ENCODE assay signal across 16 cellular contexts in the genomic region with DNA sequence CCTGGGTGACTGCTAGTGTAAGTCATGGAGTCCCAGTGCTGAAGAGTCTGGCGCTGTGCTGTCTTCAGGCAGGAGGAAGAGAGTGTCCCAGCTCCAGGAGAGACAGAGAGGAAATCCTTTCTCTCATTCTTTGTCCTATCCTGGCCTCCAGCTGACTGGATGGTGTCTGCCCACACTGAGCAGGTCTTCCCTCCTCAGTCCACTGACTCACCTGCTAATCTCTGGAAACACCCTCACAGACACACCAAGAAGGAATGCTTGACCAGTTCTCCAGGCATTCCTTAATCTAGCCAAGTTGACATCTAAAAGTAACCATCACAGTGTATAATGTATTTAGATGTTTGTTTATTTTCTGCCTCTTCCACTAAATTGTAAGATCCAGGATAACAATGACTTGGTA.
DNase-seq lines count a peak whose midpoint lies in the region.
"Had no signal": no experiment of that assay in that cellular context is flagged by ENCODE, and none has a peak within 500 bp of the region (broad histone marks: within the 10 kb centered on the region; RNA-seq: fewer than 3 reads in every experiment).

No MANE protein-coding gene starts in this region.

- peak; percentile 21 for DNase-seq in ACHN
- DNase-seq in HK-2 (ENCODE audit: unreplicated experiment) = peak; percentile 13
- DNase-seq in amniotic epithelial cell (ENCODE audit: low read depth) = peak; percentile 88
- DNase-seq in iris pigment epithelial cell (ENCODE audit: low read depth) = peak; percentile 68
- DNase-seq in activated CD4-positive, alpha-beta T cell treated with anti-CD3 and anti-CD28 coated beads, Interleukin-2, amount 50 U/mL, for 48 hours = no peak
- no peak for DNase-seq in NOMO-1 (lab: John Stamatoyannopoulos, UW; ENCODE audit: unreplicated experiment in 2 of 2)
- DNase-seq in germinal center (ENCODE audit: low spot score) = no peak
- DNase-seq in NCI-H1092 (lab: John Stamatoyannopoulos, UW) = no peak
- DNase-seq: activated CD4-positive, alpha-beta T cell treated with anti-CD3 and anti-CD28 coated beads, Interleukin-2, amount 10 ng/mL, durations not matched to agents 7 days and 5 days; activated T-cell treated with anti-CD3 and anti-CD28 coated beads, Interleukin-2, amount 50 U/mL, for 72 hours; adrenal gland; DMS153; NCI-H1694; NCI-H510A treated with DMSO at 0.1 percent for 48 hours; substantia nigra; T-helper 2 cell had no signal

- in situ Hi-C loops in ACHN (cut with HindIII; ENCODE audit: low pct_ligation_motif_present, low pct_unique_long_range_greater_than_20kb, low sequenced_read_pairs) = no loop called here

Comparison
In these comparisons a context has a peak if more than half of its experiments do, and no peak if none do; other contexts are left out.
1. DNase-seq: peak in ACHN (single experiment), HK-2 (single experiment), amniotic epithelial cell (single experiment) and iris pigment epithelial cell (single experiment); none in activated CD4-positive, alpha-beta T cell treated with anti-CD3 and anti-CD28 coated beads, Interleukin-2, amount 50 U/mL, for 48 hours (0 of 2), NOMO-1 (0 of 2), germinal center (single experiment) and NCI-H1092 (single experiment).